In the genomic region with DNA sequence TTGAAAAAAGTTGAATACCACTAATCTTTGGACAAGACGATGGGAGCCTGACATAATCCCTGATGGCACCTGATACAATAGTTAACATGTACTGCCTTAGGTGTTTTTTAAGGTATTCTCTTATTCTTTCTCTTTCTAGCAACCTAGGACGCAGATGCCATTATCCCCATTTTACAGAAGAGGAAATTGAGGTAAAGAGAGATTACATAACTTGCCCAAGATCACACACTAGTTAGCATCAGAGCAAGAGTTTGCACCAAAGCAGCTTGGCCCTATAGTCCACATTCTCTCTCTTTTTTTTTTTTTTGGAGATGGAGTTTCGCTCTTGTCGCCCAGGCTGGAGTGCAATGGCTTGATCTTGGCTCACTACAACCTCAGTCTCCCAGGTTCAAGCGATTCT, we compare ENCODE assay signal across 34 cellular contexts.
"Had no signal": no experiment of that assay in that cellular context is flagged by ENCODE, and none has a peak within 500 bp of the region (broad histone marks: within the 10 kb centered on the region; RNA-seq: fewer than 3 reads in every experiment).

No MANE protein-coding gene starts in this region.

- H3K27me3 ChIP-seq: adrenal gland, breast epithelium, esophagus squamous epithelium, gastroesophageal sphincter had no signal

- H3K36me3 Mint-ChIP-seq: activated CD4-positive, alpha-beta memory T cell treated with anti-CD3 and anti-CD28 coated beads for 36 hours; activated CD8-positive, alpha-beta memory T cell treated with anti-CD3 and anti-CD28 coated beads, Interleukin-2, amount 10 ng/mL, durations not matched to agents 7 days and 5 days; activated naive CD4-positive, alpha-beta T cell treated with anti-CD3 and anti-CD28 coated beads, Interleukin-2, amount 50 U/mL, for 24 hours; activated naive CD8-positive, alpha-beta T cell treated with anti-CD3 and anti-CD28 coated beads for 36 hours; brain had no signal

- H3K4me3 ChIP-seq: adrenal gland, breast epithelium, esophagus squamous epithelium, gastroesophageal sphincter had no signal

- H3K4me1 ChIP-seq: breast epithelium had no signal

- H3K27me3 Mint-ChIP-seq: activated CD4-positive, alpha-beta memory T cell treated with anti-CD3 and anti-CD28 coated beads for 36 hours; activated CD4-positive, alpha-beta T cell treated with anti-CD3 and anti-CD28 coated beads for 36 hours; activated naive CD4-positive, alpha-beta T cell treated with anti-CD3 and anti-CD28 coated beads, Interleukin-2, amount 50 U/mL, for 24 hours had no signal

- H3K27ac ChIP-seq: epithelial cell of prostate had no signal

- DNase-seq: activated CD4-positive, alpha-beta memory T cell treated with anti-CD3 and anti-CD28 coated beads for 36 hours; activated CD4-positive, alpha-beta T cell treated with anti-CD3 and anti-CD28 coated beads for 36 hours; activated CD4-positive, alpha-beta T cell treated with anti-CD3 and anti-CD28 coated beads, Interleukin-2, amount 10 ng/mL, durations not matched to agents 24 days and 14 days; activated CD4-positive, CD25-positive, alpha-beta regulatory T cell; activated CD4-positive, CD25-positive, alpha-beta regulatory T cell treated with anti-CD3 and anti-CD28 coated beads, Interleukin-2, amount 50 U/mL, for 72 hours; activated CD8-positive, alpha-beta memory T cell treated with anti-CD3 and anti-CD28 coated beads, Interleukin-2, amount 10 ng/mL, durations not matched to agents 7 days and 5 days; activated CD8-positive, alpha-beta memory T cell treated with anti-CD3 and anti-CD28 coated beads, Interleukin-2, amount 50 U/mL, for 4 hours; activated CD8-positive, alpha-beta T cell treated with anti-CD3 and anti-CD28 coated beads, Interleukin-2, amount 10 ng/mL, durations not matched to agents 7 days and 5 days; activated effector memory CD4-positive, alpha-beta T cell treated with anti-CD3 and anti-CD28 coated beads, Interleukin-2, amount 50 U/mL, for 16 hours; activated naive CD4-positive, alpha-beta T cell treated with anti-CD3 and anti-CD28 coated beads for 36 hours; activated naive CD8-positive, alpha-beta T cell treated with anti-CD3 and anti-CD28 coated beads for 36 hours; activated naive CD8-positive, alpha-beta T cell treated with anti-CD3 and anti-CD28 coated beads, Interleukin-2, amount 50 U/mL, for 24 hours; activated T-cell treated with anti-CD3 and anti-CD28 coated beads, Interleukin-2, amount 50 U/mL, for 1 hour; activated T-cell treated with anti-CD3 and anti-CD28 coated beads, Interleukin-2, amount 50 U/mL, for 48 hours; adrenal gland; amygdala; aorta; cortex of kidney; dermis blood vessel endothelial cell; effector CD4-positive, alpha-beta T cell; effector memory CD8-positive, alpha-beta T cell; esophagus squamous epithelium; foreskin melanocyte; head of caudate nucleus; T-helper 2 cell had no signal

- H3K27ac Mint-ChIP-seq: activated CD4-positive, alpha-beta memory T cell treated with anti-CD3 and anti-CD28 coated beads for 36 hours; activated CD4-positive, alpha-beta T cell treated with anti-CD3 and anti-CD28 coated beads for 36 hours; activated CD4-positive, alpha-beta T cell treated with anti-CD3 and anti-CD28 coated beads, Interleukin-2, amount 10 ng/mL, durations not matched to agents 24 days and 14 days; activated CD8-positive, alpha-beta memory T cell treated with anti-CD3 and anti-CD28 coated beads, Interleukin-2, amount 10 ng/mL, durations not matched to agents 7 days and 5 days; activated CD8-positive, alpha-beta T cell treated with anti-CD3 and anti-CD28 coated beads, Interleukin-2, amount 10 ng/mL, durations not matched to agents 7 days and 5 days; activated naive CD4-positive, alpha-beta T cell treated with anti-CD3 and anti-CD28 coated beads for 36 hours; activated naive CD4-positive, alpha-beta T cell treated with anti-CD3 and anti-CD28 coated beads, Interleukin-2, amount 50 U/mL, for 24 hours; activated naive CD8-positive, alpha-beta T cell treated with anti-CD3 and anti-CD28 coated beads for 36 hours; activated naive CD8-positive, alpha-beta T cell treated with anti-CD3 and anti-CD28 coated beads, Interleukin-2, amount 50 U/mL, for 24 hours; activated T-helper 1 cell treated with anti-CD3 and anti-CD28 coated beads, Interleukin-12 subunit alpha, Interleukin-12 subunit beta, Interleukin-2, Interleukin-4 antibody, amounts not matched to agents 30 ng/mL and 10 ng/mL and 1 ng/mL, durations not matched to agents 14 hours and 24 hours and 36 hours; activated T-helper 2 cell treated with anti-CD3 and anti-CD28 coated beads, Interferon-gamma antibody, Interleukin-2, Interleukin-4, amounts not matched to agents 10 μg/mL and 5 μg/mL and 100 μg/mL, durations not matched to agents 14 hours and 24 hours and 36 hours; effector memory CD8-positive, alpha-beta T cell had no signal

- H3K9me3 Mint-ChIP-seq: activated CD4-positive, alpha-beta memory T cell treated with anti-CD3 and anti-CD28 coated beads for 36 hours; activated CD4-positive, alpha-beta T cell treated with anti-CD3 and anti-CD28 coated beads, Interleukin-2, amount 10 ng/mL, durations not matched to agents 24 days and 14 days; activated naive CD4-positive, alpha-beta T cell treated with anti-CD3 and anti-CD28 coated beads for 36 hours; activated naive CD4-positive, alpha-beta T cell treated with anti-CD3 and anti-CD28 coated beads, Interleukin-2, amount 50 U/mL, for 24 hours; activated naive CD8-positive, alpha-beta T cell treated with anti-CD3 and anti-CD28 coated beads for 36 hours; activated naive CD8-positive, alpha-beta T cell treated with anti-CD3 and anti-CD28 coated beads, Interleukin-2, amount 50 U/mL, for 24 hours; activated T-helper 1 cell treated with anti-CD3 and anti-CD28 coated beads, Interleukin-12 subunit alpha, Interleukin-12 subunit beta, Interleukin-2, Interleukin-4 antibody, amounts not matched to agents 30 ng/mL and 10 ng/mL and 1 ng/mL, durations not matched to agents 14 hours and 24 hours and 36 hours; activated T-helper 2 cell treated with anti-CD3 and anti-CD28 coated beads, Interferon-gamma antibody, Interleukin-2, Interleukin-4, amounts not matched to agents 10 μg/mL and 5 μg/mL and 100 μg/mL, durations not matched to agents 14 hours and 24 hours and 36 hours; central memory CD8-positive, alpha-beta T cell; effector memory CD8-positive, alpha-beta T cell had no signal

- H3K4me3 Mint-ChIP-seq: activated CD4-positive, alpha-beta memory T cell treated with anti-CD3 and anti-CD28 coated beads for 36 hours; activated CD4-positive, alpha-beta T cell treated with anti-CD3 and anti-CD28 coated beads for 36 hours; activated CD4-positive, alpha-beta T cell treated with anti-CD3 and anti-CD28 coated beads, Interleukin-2, amount 10 ng/mL, durations not matched to agents 24 days and 14 days; activated CD8-positive, alpha-beta memory T cell treated with anti-CD3 and anti-CD28 coated beads, Interleukin-2, amount 10 ng/mL, durations not matched to agents 7 days and 5 days; activated naive CD8-positive, alpha-beta T cell treated with anti-CD3 and anti-CD28 coated beads for 36 hours; effector memory CD8-positive, alpha-beta T cell had no signal

- FAIRE-seq: endothelial cell of umbilical vein had no signal

- H3K9me3 ChIP-seq: adrenal gland, breast epithelium, esophagus squamous epithelium, gastroesophageal sphincter had no signal

- H3K36me3 ChIP-seq: adrenal gland, breast epithelium, esophagus squamous epithelium, gastroesophageal sphincter had no signal

- ATAC-seq: activated CD4-positive, alpha-beta T cell treated with anti-CD3 and anti-CD28 coated beads for 36 hours; activated CD8-positive, alpha-beta memory T cell treated with anti-CD3 and anti-CD28 coated beads, Interleukin-2, amount 10 ng/mL, durations not matched to agents 7 days and 5 days; activated CD8-positive, alpha-beta T cell treated with anti-CD3 and anti-CD28 coated beads, Interleukin-2, amount 10 ng/mL, durations not matched to agents 7 days and 5 days; activated naive CD8-positive, alpha-beta T cell treated with anti-CD3 and anti-CD28 coated beads, Interleukin-2, amount 50 U/mL, for 24 hours; effector memory CD8-positive, alpha-beta T cell; gastroesophageal sphincter had no signal
